Comparison of ENCODE assay signal across 14 cellular contexts in the genomic region with DNA sequence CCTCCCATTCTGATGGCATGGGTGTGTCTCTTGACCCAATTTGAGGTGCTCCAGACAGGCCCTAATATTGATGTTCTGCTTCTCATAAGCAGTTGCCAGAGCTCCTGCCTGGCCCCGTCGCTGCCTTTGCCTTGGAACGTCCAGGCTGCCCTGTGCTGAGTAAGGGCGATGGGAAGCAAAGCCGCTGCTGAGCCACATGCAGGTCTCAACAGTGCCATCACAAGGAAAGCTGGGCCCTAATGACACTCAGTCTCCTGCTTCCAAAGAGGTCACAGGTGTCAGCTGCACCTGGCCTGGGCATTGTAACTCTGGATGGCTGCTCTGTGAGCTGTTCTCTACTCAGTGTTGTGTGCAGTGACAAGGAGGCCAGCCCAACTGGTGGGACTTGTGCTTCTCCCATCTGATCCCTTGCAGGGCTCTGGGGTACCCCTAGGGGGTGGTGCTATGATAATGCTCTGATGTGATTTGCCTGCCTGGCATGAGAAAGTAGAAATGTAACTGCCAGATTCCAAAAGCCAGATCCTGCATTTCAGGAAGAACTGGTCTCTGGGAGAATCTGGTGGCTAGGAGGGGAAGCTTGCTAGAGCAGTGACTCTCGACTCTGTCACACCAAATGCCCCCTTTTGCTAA. TPM values are rescaled to one million over a fixed set of nuclear protein-coding genes. Genes with fewer than 3 reads are reported as not detected.
A peak's percentile ranks its signal among the peaks of the same experiment; 100 is the strongest.
DNase-seq lines count a peak whose midpoint lies in the region; ATAC-seq and TF ChIP-seq lines count a peak whose summit lies in the region.
"Had no signal": no experiment of that assay in that cellular context is flagged by ENCODE, and none has a peak within 500 bp of the region (broad histone marks: within the 10 kb centered on the region; RNA-seq: fewer than 3 reads in every experiment).

No MANE protein-coding gene starts in this region.

- peaks cover 7% of the 10 kb centered on the region for H3K36me3 Mint-ChIP-seq in activated naive CD4-positive, alpha-beta T cell treated with anti-CD3 and anti-CD28 coated beads, Interleukin-2, amount 50 U/mL, for 24 hours
- no peaks in the 10 kb centered on the region for H3K36me3 Mint-ChIP-seq in glutamatergic neuron (ENCODE audit: unreplicated experiment)
- peaks cover 28% of the 10 kb centered on the region for H3K36me3 Mint-ChIP-seq in activated T-cell treated with anti-CD3 and anti-CD28 coated beads, Interleukin-2, amount 50 U/mL, for 4 hours (ENCODE audit: insufficient read depth)

- no peak for DNase-seq in activated naive CD4-positive, alpha-beta T cell (lab: John Stamatoyannopoulos, UW)
- DNase-seq in Panc1 (ENCODE audit: low read depth, low spot score): no peak
- DNase-seq in glutamatergic neuron: no peak
- no peak for DNase-seq in suprapubic skin (ENCODE audit: low spot score in 2 of 2)
- DNase-seq in upper lobe of right lung: no peak
- DNase-seq in activated T-cell treated with anti-CD3 and anti-CD28 coated beads, Interleukin-2, amount 50 U/mL, for 4 hours: no peak
- DNase-seq: activated effector memory CD4-positive, alpha-beta T cell treated with anti-CD3 and anti-CD28 coated beads, Interleukin-2, amount 50 U/mL, for 16 hours; MV-4-11; naive thymus-derived CD8-positive, alpha-beta T cell; stimulated activated CD4-positive, alpha-beta T cell treated with anti-CD3 and anti-CD28 coated beads, Interleukin-1b, Interleukin-23, amount 100 ng/mL, for 48 hours; substantia nigra had no signal

- H3K4me1 ChIP-seq in Panc1 (ENCODE audit: control insufficient read depth, insufficient read depth, low read length): no peaks in the 10 kb centered on the region
- H3K4me1 ChIP-seq in suprapubic skin: peaks cover 65% of the 10 kb centered on the region
- H3K4me1 ChIP-seq in upper lobe of right lung: peaks cover 36% of the 10 kb centered on the region

- ATAC-seq in Panc1 (0 out of 2 replicates have a peak, but pooled peaks have one; percentile 40), GM18520 (IDR thresholded peaks at IDR 0.05; ENCODE audit: unreplicated experiment) (no peak), upper lobe of right lung (no peak)
- ATAC-seq in activated T-cell treated with anti-CD3 and anti-CD28 coated beads, Interleukin-2, amount 50 U/mL, for 4 hours: no peak
- ATAC-seq: naive thymus-derived CD8-positive, alpha-beta T cell had no signal

- TF ChIP-seq CTCF in Panc1 (IDR thresholded peaks at IDR 0.05) (no peak), glutamatergic neuron (IDR thresholded peaks at IDR 0.05; ENCODE audit: partially characterized antibody, unreplicated experiment) (peak; percentile 35), suprapubic skin (IDR thresholded peaks at IDR 0.05) (peak in 1 of 2 donors; percentile 37), upper lobe of right lung (IDR thresholded peaks at IDR 0.05) (no peak)

- WGBS in suprapubic skin: 31% methylated on average over 1 of the region's 6 CpGs

- H3K27ac ChIP-seq in Panc1 (ENCODE audit: low read length) (no peak overlapping the region), suprapubic skin (peak overlapping the region; percentile 72), upper lobe of right lung (no peak overlapping the region)
- H3K27ac ChIP-seq: BLaER1 had no signal

- H3K4me3 Mint-ChIP-seq in activated naive CD4-positive, alpha-beta T cell treated with anti-CD3 and anti-CD28 coated beads, Interleukin-2, amount 50 U/mL, for 24 hours: peak overlapping the region; percentile 15
- H3K4me3 Mint-ChIP-seq in glutamatergic neuron (ENCODE audit: unreplicated experiment): no peak overlapping the region
- H3K4me3 Mint-ChIP-seq in activated T-cell treated with anti-CD3 and anti-CD28 coated beads, Interleukin-2, amount 50 U/mL, for 4 hours: no peak overlapping the region

- peaks cover 97% of the 10 kb centered on the region for H3K4me1 Mint-ChIP-seq in activated naive CD4-positive, alpha-beta T cell treated with anti-CD3 and anti-CD28 coated beads, Interleukin-2, amount 50 U/mL, for 24 hours
- H3K4me1 Mint-ChIP-seq in glutamatergic neuron (ENCODE audit: low read depth, unreplicated experiment): peaks cover under 1% of the 10 kb centered on the region
- H3K4me1 Mint-ChIP-seq in activated T-cell treated with anti-CD3 and anti-CD28 coated beads, Interleukin-2, amount 50 U/mL, for 4 hours (ENCODE audit: low read depth): peaks cover 96% of the 10 kb centered on the region

- TF ChIP-seq EP300 in suprapubic skin (IDR thresholded peaks at IDR 0.05): no peak

- H3K36me3 ChIP-seq in Panc1 (ENCODE audit: control insufficient read depth, insufficient read depth, low read length): no peaks in the 10 kb centered on the region
- no peaks in the 10 kb centered on the region for H3K36me3 ChIP-seq in suprapubic skin
- H3K36me3 ChIP-seq in upper lobe of right lung: no peaks in the 10 kb centered on the region

- no peaks in the 10 kb centered on the region for H3K27me3 Mint-ChIP-seq in activated naive CD4-positive, alpha-beta T cell treated with anti-CD3 and anti-CD28 coated beads, Interleukin-2, amount 50 U/mL, for 24 hours
- peaks cover 2% of the 10 kb centered on the region for H3K27me3 Mint-ChIP-seq in glutamatergic neuron (ENCODE audit: unreplicated experiment)
- H3K27me3 Mint-ChIP-seq in activated T-cell treated with anti-CD3 and anti-CD28 coated beads, Interleukin-2, amount 50 U/mL, for 4 hours (ENCODE audit: low read depth): no peaks in the 10 kb centered on the region
- H3K27me3 Mint-ChIP-seq: naive thymus-derived CD8-positive, alpha-beta T cell had no signal

- TF ChIP-seq POLR2A in suprapubic skin (IDR thresholded peaks at IDR 0.05): no peak

- POLR2A ChIA-PET in Panc1 (lab: Charles Lee): no interaction called here

- no peaks in the 10 kb centered on the region for H3K9me3 Mint-ChIP-seq in activated naive CD4-positive, alpha-beta T cell treated with anti-CD3 and anti-CD28 coated beads, Interleukin-2, amount 50 U/mL, for 24 hours
- H3K9me3 Mint-ChIP-seq in glutamatergic neuron (ENCODE audit: unreplicated experiment): no peaks in the 10 kb centered on the region
- no peaks in the 10 kb centered on the region for H3K9me3 Mint-ChIP-seq in activated T-cell treated with anti-CD3 and anti-CD28 coated beads, Interleukin-2, amount 50 U/mL, for 4 hours
- H3K9me3 Mint-ChIP-seq: naive thymus-derived CD8-positive, alpha-beta T cell had no signal

- intact Hi-C loops in Panc1 (cut with micrococcal nuclease; ENCODE audit: unreplicated experiment) (no loop called here), upper lobe of right lung (cut with DNase I) (no loop called here)

- H3K27me3 ChIP-seq in Panc1 (ENCODE audit: control insufficient read depth, insufficient read depth, low read length) (no peaks in the 10 kb centered on the region), suprapubic skin (no peaks in the 10 kb centered on the region), upper lobe of right lung (no peaks in the 10 kb centered on the region)
- H3K27me3 ChIP-seq: BLaER1 had no signal

- no peak overlapping the region for H3K4me3 ChIP-seq in Panc1 (ENCODE audit: low read depth in 2 of 2, low read length in 2 of 2)
- no peak overlapping the region for H3K4me3 ChIP-seq in suprapubic skin
- H3K4me3 ChIP-seq in upper lobe of right lung: no peak overlapping the region
- H3K4me3 ChIP-seq: BLaER1 had no signal

- in situ Hi-C loops in Panc1 (cut with HindIII; ENCODE audit: low pct_unique_long_range_greater_than_20kb, low sequenced_read_pairs): no loop called here

- CTCF ChIA-PET in Panc1 (lab: Charles Lee): no interaction called here

- peak overlapping the region; percentile 10 for H3K27ac Mint-ChIP-seq in activated naive CD4-positive, alpha-beta T cell treated with anti-CD3 and anti-CD28 coated beads, Interleukin-2, amount 50 U/mL, for 24 hours
- H3K27ac Mint-ChIP-seq in glutamatergic neuron (ENCODE audit: unreplicated experiment): no peak overlapping the region

- BruUV-seq in Panc1 (replicated peaks; lab: Mats Ljungman, UMichigan): no TSS peak

- H3K9me3 ChIP-seq in Panc1 (ENCODE audit: control insufficient read depth, insufficient read depth, low read depth, low read length) (no peaks in the 10 kb centered on the region), suprapubic skin (no peaks in the 10 kb centered on the region), upper lobe of right lung (no peaks in the 10 kb centered on the region)
- H3K9me3 ChIP-seq: BLaER1 had no signal

RNA-seq across cellular contexts. Expression of a gene that starts 8.7 kb away (rescaled TPM):
- 14.8 TPM for total RNA-seq in Panc1 (2021; ENCODE audit: unreplicated experiment)
- polyA plus RNA-seq in Panc1 (2012; ENCODE audit: insufficient read length): 2.6 TPM
- 29.2 TPM for total RNA-seq in glutamatergic neuron (ENCODE audit: unreplicated experiment)
- total RNA-seq in suprapubic skin: 100 to 1,000 TPM in 1 of 4 donors, 10 to 100 TPM in 3; 74.9 to 126 (median 86.5) TPM
- 14.8 TPM for total RNA-seq in upper lobe of right lung
- 10 to 100 TPM; 23.6 to 37.3 (median 31.5) TPM for total RNA-seq in activated T-cell treated with anti-CD3 and anti-CD28 coated beads, Interleukin-2, amount 50 U/mL, for 4 hours
